8 cellular contexts compared by ENCODE assay signal in genomic region chr13:40983725-40984669, GRCh38. TPM values are rescaled to one million over a fixed set of nuclear protein-coding genes. Genes with fewer than 3 reads are reported as not detected.
DNase-seq lines count a peak whose midpoint lies in the region; ATAC-seq and TF ChIP-seq lines count a peak whose summit lies in the region.

No MANE protein-coding gene starts in this region.

- no peak for DNase-seq in activated T-cell treated with anti-CD3 and anti-CD28 coated beads, Interleukin-2, amount 50 U/mL, for 24 hours
- DNase-seq in activated T-cell treated with anti-CD3 and anti-CD28 coated beads, Interleukin-2, amount 50 U/mL, for 1 hour, result no peak
- no peak for DNase-seq in activated naive CD4-positive, alpha-beta T cell treated with anti-CD3 and anti-CD28 coated beads, Interleukin-2, amount 50 U/mL, for 72 hours (ENCODE audit: low spot score in 2 of 2)
- peak; percentile 42 to 44 for DNase-seq in thyroid gland
- DNase-seq in Caco-2, result no peak
- DNase-seq in SK-N-DZ (ENCODE audit: low spot score), result no peak

- no peak for TF ChIP-seq RAD21 in liver (IDR thresholded peaks at IDR 0.05)

- no TSS peak for BruUV-seq in Caco-2 (replicated peaks; lab: Mats Ljungman, UMichigan)

- CTCF ChIA-PET in Caco-2 (lab: Charles Lee), result no interaction called here

- H3K4me1 ChIP-seq in liver (ENCODE audit: control insufficient read depth in 4 of 4, insufficient read depth in 4 of 4, low read length in 3 of 4) (peaks cover 5 to 35% (median 26%) of the 10 kb centered on the region in 4 donors), thyroid gland (peaks cover 52 to 72% of the 10 kb centered on the region in 2 donors), Caco-2 (peaks cover 7% of the 10 kb centered on the region; the same call in 1 of the 2 replicates)

- H3K27me3 Mint-ChIP-seq in activated T-cell treated with anti-CD3 and anti-CD28 coated beads, Interleukin-2, amount 50 U/mL, for 24 hours, result no peaks in the 10 kb centered on the region
- no peaks in the 10 kb centered on the region for H3K27me3 Mint-ChIP-seq in Caco-2 (ENCODE audit: insufficient read depth, unreplicated experiment)

- peaks cover 26% of the 10 kb centered on the region for H3K36me3 Mint-ChIP-seq in activated T-cell treated with anti-CD3 and anti-CD28 coated beads, Interleukin-2, amount 50 U/mL, for 24 hours (ENCODE audit: low read depth)
- H3K36me3 Mint-ChIP-seq in activated naive CD4-positive, alpha-beta T cell treated with anti-CD3 and anti-CD28 coated beads, Interleukin-2, amount 50 U/mL, for 72 hours, result peaks cover 5 to 12% of the 10 kb centered on the region in 2 donors
- H3K36me3 Mint-ChIP-seq in Caco-2 (ENCODE audit: insufficient read depth, unreplicated experiment), result peaks cover 31% of the 10 kb centered on the region

- H3K27ac ChIP-seq in liver (ENCODE audit: low read depth in 1 of 2, low read length in 2 of 2) (peak overlapping the region; percentile 91 to 94), thyroid gland (peak overlapping the region; percentile 86 to 87 (median 87))

- H3K9ac ChIP-seq in liver (ENCODE audit: low read depth in 1 of 2, low read length in 2 of 2), result peak overlapping the region; percentile 89 to 90

- H3K9me3 ChIP-seq in liver (ENCODE audit: control insufficient read depth in 4 of 4, low read length in 3 of 4) (no peaks in the 10 kb centered on the region), thyroid gland (no peaks in the 10 kb centered on the region), Caco-2 (no peaks in the 10 kb centered on the region)

- intact Hi-C loops in thyroid gland (cut with DNase I), result no loop called here
- intact Hi-C loops in Caco-2 (cut with micrococcal nuclease; ENCODE audit: unreplicated experiment), result no loop called here

- H3K4me3 ChIP-seq in liver (ENCODE audit: low read depth in 1 of 3, low read length in 3 of 3) (peak overlapping the region; percentile 32 to 71 (median 49)), thyroid gland (replicated peaks in 1 of 3) (no peak overlapping the region), Caco-2 (ENCODE audit: low read depth, low read length) (no peak overlapping the region)

- H3K4me3 Mint-ChIP-seq in activated T-cell treated with anti-CD3 and anti-CD28 coated beads, Interleukin-2, amount 50 U/mL, for 24 hours, result peak overlapping the region; percentile 81
- no peak overlapping the region for H3K4me3 Mint-ChIP-seq in Caco-2 (ENCODE audit: unreplicated experiment)

- WGBS in liver, result 68% methylated on average over 4 of the region's 4 CpGs
- WGBS in thyroid gland, 2 donors, result 57 to 61% methylated on average over 4 of the region's 4 CpGs

- peaks cover 77% of the 10 kb centered on the region for H3K4me1 Mint-ChIP-seq in activated T-cell treated with anti-CD3 and anti-CD28 coated beads, Interleukin-2, amount 50 U/mL, for 24 hours (ENCODE audit: low read depth)
- H3K4me1 Mint-ChIP-seq in Caco-2 (ENCODE audit: low read depth, unreplicated experiment), result peaks cover 30% of the 10 kb centered on the region

- no peak for TF ChIP-seq POLR2A in thyroid gland (IDR thresholded peaks at IDR 0.05)

- H3K36me3 ChIP-seq in liver (ENCODE audit: control insufficient read depth in 4 of 4, insufficient read depth in 3 of 4, low read depth in 1 of 4, low read length in 3 of 4) (peaks cover 0 to 1% (median 0%) of the 10 kb centered on the region in 4 donors), thyroid gland (no peaks in the 10 kb centered on the region), Caco-2 (ENCODE audit: control insufficient read depth, insufficient read depth, low read length) (no peaks in the 10 kb centered on the region)

- ATAC-seq in activated naive CD4-positive, alpha-beta T cell treated with anti-CD3 and anti-CD28 coated beads, Interleukin-2, amount 50 U/mL, for 72 hours, result peak; percentile 8 to 32
- ATAC-seq in GM21737 (IDR thresholded peaks at IDR 0.05; ENCODE audit: unreplicated experiment), result no peak

- peak overlapping the region; percentile 98 for H3K27ac Mint-ChIP-seq in activated T-cell treated with anti-CD3 and anti-CD28 coated beads, Interleukin-2, amount 50 U/mL, for 24 hours
- peak overlapping the region; percentile 98 to 100 for H3K27ac Mint-ChIP-seq in activated naive CD4-positive, alpha-beta T cell treated with anti-CD3 and anti-CD28 coated beads, Interleukin-2, amount 50 U/mL, for 72 hours
- H3K27ac Mint-ChIP-seq in Caco-2 (ENCODE audit: unreplicated experiment), result no peak overlapping the region

- POLR2A ChIA-PET in Caco-2 (lab: Charles Lee), result no interaction called here

- no peaks in the 10 kb centered on the region for H3K9me3 Mint-ChIP-seq in activated T-cell treated with anti-CD3 and anti-CD28 coated beads, Interleukin-2, amount 50 U/mL, for 24 hours
- no peaks in the 10 kb centered on the region for H3K9me3 Mint-ChIP-seq in activated naive CD4-positive, alpha-beta T cell treated with anti-CD3 and anti-CD28 coated beads, Interleukin-2, amount 50 U/mL, for 72 hours
- H3K9me3 Mint-ChIP-seq in Caco-2 (ENCODE audit: unreplicated experiment), result no peaks in the 10 kb centered on the region

- TF ChIP-seq CTCF in liver (IDR thresholded peaks at IDR 0.05; ENCODE audit: low read depth, low read length, missing input control) (no peak), thyroid gland (IDR thresholded peaks at IDR 0.05) (no peak), Caco-2 (IDR thresholded peaks at IDR 0.05; ENCODE audit: insufficient read depth in 1 of 2, low read depth in 1 of 2, low read length in 1 of 2, severe bottlenecking in 1 of 2, unreplicated experiment in 1 of 2) (no peak)

- H3K27me3 ChIP-seq in liver (ENCODE audit: control insufficient read depth in 4 of 4, insufficient read depth in 4 of 4, low read length in 3 of 4), result no peaks in the 10 kb centered on the region
- H3K27me3 ChIP-seq in thyroid gland, result no peaks in the 10 kb centered on the region
- no peaks in the 10 kb centered on the region for H3K27me3 ChIP-seq in Caco-2 (replicated peaks; ENCODE audit: control insufficient read depth, insufficient read depth, low read length)

TF ChIP-seq in liver, 16 proteins besides CTCF, POLR2A, EP300 and RAD21:
- TF ChIP-seq HNF4G (IDR thresholded peaks at IDR 0.05) (no peak), HNF4A (conservative IDR thresholded peaks at IDR 0.05) (no peak), FOXA2 (IDR thresholded peaks at IDR 0.05) (no peak), MAX (IDR thresholded peaks at IDR 0.05) (no peak), FOXA1 (IDR thresholded peaks at IDR 0.05) (no peak), REST (IDR thresholded peaks at IDR 0.05) (no peak), SP1 (IDR thresholded peaks at IDR 0.05) (no peak)

RNA-seq across cellular contexts. Expression of gene ELF1, which starts 35.1 kb away (rescaled TPM):
- total RNA-seq in activated naive CD4-positive, alpha-beta T cell treated with anti-CD3 and anti-CD28 coated beads, Interleukin-2, amount 50 U/mL, for 72 hours, result 10 to 100 TPM; 62.0 to 86.2 TPM
- total RNA-seq in liver (10 to 100 TPM; 36.3 to 57.2 TPM), thyroid gland (100 to 1,000 TPM; 105 to 119 (median 110) TPM), Caco-2 (2022) (108 and 116 TPM in 2 replicates)
- 10 to 100 TPM; 15.3 to 16.6 TPM for polyA plus RNA-seq in liver
- polyA plus RNA-seq in SK-N-DZ (2014; cell fraction: cytosol; rRNA removed), result 2.1 and 2.9 TPM in 2 replicates
- polyA plus RNA-seq in SK-N-DZ (2014; cell fraction: nucleus; rRNA removed), result 1.3 and 4.8 TPM in 2 replicates

Comparison
In these comparisons a context has a peak if more than half of its experiments do, and no peak if none do; other contexts are left out.
1. DNase-seq: peak in thyroid gland (2 of 2); none in activated T-cell treated with anti-CD3 and anti-CD28 coated beads, Interleukin-2, amount 50 U/mL, for 24 hours (single experiment), activated T-cell treated with anti-CD3 and anti-CD28 coated beads, Interleukin-2, amount 50 U/mL, for 1 hour (single experiment), activated naive CD4-positive, alpha-beta T cell treated with anti-CD3 and anti-CD28 coated beads, Interleukin-2, amount 50 U/mL, for 72 hours (0 of 2), Caco-2 (0 of 2) and SK-N-DZ (single experiment).
2. H3K4me3 ChIP-seq: peak in liver (3 of 3); none in thyroid gland (0 of 3) and Caco-2 (single experiment).